Comparison of ENCODE assay signal across 8 cellular contexts in the genomic region with DNA sequence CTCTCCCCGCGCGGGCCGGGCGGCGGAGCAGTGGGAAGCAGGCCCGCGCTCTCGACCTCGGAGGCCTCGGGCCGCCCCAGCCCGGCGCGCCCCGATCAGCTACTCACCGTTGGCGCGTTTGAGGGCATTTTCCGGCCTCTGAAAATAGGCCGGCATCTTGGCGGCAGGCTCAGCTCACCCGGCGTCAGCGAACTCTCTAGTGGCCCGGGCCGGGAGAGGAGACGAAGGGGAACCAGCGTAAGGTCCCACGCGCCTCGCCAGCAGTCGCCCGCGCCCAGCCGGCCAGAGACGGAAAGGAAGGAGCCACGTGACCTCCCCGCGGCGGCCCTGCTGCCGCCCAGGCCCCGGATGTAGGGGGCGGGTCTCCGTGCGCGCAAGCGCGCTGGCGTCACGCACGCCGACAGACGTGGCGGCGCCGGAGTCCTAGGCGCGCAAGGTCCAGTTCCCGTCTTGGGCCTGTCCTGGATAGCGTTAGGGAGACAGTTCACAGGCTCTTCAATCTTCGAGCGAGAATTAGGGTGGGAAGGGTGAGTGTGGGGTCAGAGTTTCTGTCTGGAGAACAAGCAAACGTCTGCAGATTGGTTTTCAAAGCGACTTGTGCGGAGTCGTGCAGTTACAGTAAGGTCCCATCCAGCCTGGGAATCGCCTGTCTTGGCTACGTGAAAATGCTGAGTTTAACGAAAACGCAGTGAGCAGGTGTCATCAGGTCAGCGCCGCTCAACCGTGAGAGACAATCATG. TPM values are rescaled to one million over a fixed set of nuclear protein-coding genes. Genes with fewer than 3 reads are reported as not detected.
DNase-seq lines count a peak whose midpoint lies in the region; ATAC-seq and TF ChIP-seq lines count a peak whose summit lies in the region.

A gene with protein sequence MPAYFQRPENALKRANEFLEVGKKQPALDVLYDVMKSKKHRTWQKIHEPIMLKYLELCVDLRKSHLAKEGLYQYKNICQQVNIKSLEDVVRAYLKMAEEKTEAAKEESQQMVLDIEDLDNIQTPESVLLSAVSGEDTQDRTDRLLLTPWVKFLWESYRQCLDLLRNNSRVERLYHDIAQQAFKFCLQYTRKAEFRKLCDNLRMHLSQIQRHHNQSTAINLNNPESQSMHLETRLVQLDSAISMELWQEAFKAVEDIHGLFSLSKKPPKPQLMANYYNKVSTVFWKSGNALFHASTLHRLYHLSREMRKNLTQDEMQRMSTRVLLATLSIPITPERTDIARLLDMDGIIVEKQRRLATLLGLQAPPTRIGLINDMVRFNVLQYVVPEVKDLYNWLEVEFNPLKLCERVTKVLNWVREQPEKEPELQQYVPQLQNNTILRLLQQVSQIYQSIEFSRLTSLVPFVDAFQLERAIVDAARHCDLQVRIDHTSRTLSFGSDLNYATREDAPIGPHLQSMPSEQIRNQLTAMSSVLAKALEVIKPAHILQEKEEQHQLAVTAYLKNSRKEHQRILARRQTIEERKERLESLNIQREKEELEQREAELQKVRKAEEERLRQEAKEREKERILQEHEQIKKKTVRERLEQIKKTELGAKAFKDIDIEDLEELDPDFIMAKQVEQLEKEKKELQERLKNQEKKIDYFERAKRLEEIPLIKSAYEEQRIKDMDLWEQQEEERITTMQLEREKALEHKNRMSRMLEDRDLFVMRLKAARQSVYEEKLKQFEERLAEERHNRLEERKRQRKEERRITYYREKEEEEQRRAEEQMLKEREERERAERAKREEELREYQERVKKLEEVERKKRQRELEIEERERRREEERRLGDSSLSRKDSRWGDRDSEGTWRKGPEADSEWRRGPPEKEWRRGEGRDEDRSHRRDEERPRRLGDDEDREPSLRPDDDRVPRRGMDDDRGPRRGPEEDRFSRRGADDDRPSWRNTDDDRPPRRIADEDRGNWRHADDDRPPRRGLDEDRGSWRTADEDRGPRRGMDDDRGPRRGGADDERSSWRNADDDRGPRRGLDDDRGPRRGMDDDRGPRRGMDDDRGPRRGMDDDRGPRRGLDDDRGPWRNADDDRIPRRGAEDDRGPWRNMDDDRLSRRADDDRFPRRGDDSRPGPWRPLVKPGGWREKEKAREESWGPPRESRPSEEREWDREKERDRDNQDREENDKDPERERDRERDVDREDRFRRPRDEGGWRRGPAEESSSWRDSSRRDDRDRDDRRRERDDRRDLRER (N-terminal part only) (minus strand): TSS at position 297 of the 739 bp plus-strand sequence. CDS start 141 bp downstream, at position 156.

- peak; percentile 82 for ATAC-seq in GM19328 (IDR thresholded peaks at IDR 0.05; ENCODE audit: unreplicated experiment)
- ATAC-seq in HG03469 (IDR thresholded peaks at IDR 0.05; ENCODE audit: unreplicated experiment): peak; percentile 64
- ATAC-seq in activated CD8-positive, alpha-beta T cell treated with anti-CD3 and anti-CD28 coated beads for 36 hours: peak; percentile 81
- peak; percentile 97 to 98 for ATAC-seq in lower lobe of right lung

- TF ChIP-seq CTCF in CD14-positive monocyte (IDR thresholded peaks at IDR 0.05) (no peak), lower lobe of right lung (IDR thresholded peaks at IDR 0.05) (no peak)
- no peak for TF ChIP-seq CTCF in activated CD8-positive, alpha-beta T cell treated with anti-CD3 and anti-CD28 coated beads for 36 hours (IDR thresholded peaks at IDR 0.05)

- no peaks in the 10 kb centered on the region for H3K27me3 ChIP-seq in ectodermal cell (ENCODE audit: control insufficient read depth, insufficient read depth, low read length, poor library complexity, severe bottlenecking)
- H3K27me3 ChIP-seq in lower lobe of right lung (ENCODE audit: low read depth): no peaks in the 10 kb centered on the region

- peak within 1 kb of the TSS; percentile 97 to 100 (median 98) for H3K27ac Mint-ChIP-seq in CD14-positive monocyte
- H3K27ac Mint-ChIP-seq in activated CD8-positive, alpha-beta T cell treated with anti-CD3 and anti-CD28 coated beads for 36 hours: peak within 1 kb of the TSS; percentile 95

- H3K9me3 Mint-ChIP-seq in CD14-positive monocyte: peaks cover 0 to 8% (median 0%) of the 10 kb centered on the region in 7 donors
- no peaks in the 10 kb centered on the region for H3K9me3 Mint-ChIP-seq in activated CD8-positive, alpha-beta T cell treated with anti-CD3 and anti-CD28 coated beads for 36 hours

- POLR2A ChIA-PET in activated CD8-positive, alpha-beta T cell treated with anti-CD3 and anti-CD28 coated beads for 36 hours (lab: Charles Lee): interaction anchor here (0.8 to 3.6 kb wide), 11 partner anchors 9 to 122 kb away, joined by 3 to 20 read pairs (median 5); no protein-coding TSS in a partner anchor

- H3K4me1 ChIP-seq in ectodermal cell (ENCODE audit: control insufficient read depth, insufficient read depth, low read length) (no peaks in the 10 kb centered on the region), lower lobe of right lung (peaks cover 32% of the 10 kb centered on the region)

- peak; percentile 91 for DNase-seq in CD14-positive monocyte (ENCODE audit: low spot score)
- DNase-seq in NCI-H82 treated with DMSO at 0.1 percent for 48 hours (lab: John Stamatoyannopoulos, UW; ENCODE audit: unreplicated experiment): peak; percentile 50
- peak; percentile 90 for DNase-seq in activated CD8-positive, alpha-beta T cell treated with anti-CD3 and anti-CD28 coated beads for 36 hours
- DNase-seq in lower lobe of right lung: peak; percentile 95
- peak; percentile 70 to 89 (median 82) for DNase-seq in stimulated activated CD4-positive, alpha-beta T cell treated with anti-CD3 and anti-CD28 coated beads, TNF-alpha, amount 100 ng/mL, for 1 hour (ENCODE audit: low read depth in 3 of 3, low spot score in 1 of 3)

- H3K9me3 ChIP-seq in ectodermal cell (ENCODE audit: control insufficient read depth, low read length) (no peaks in the 10 kb centered on the region), lower lobe of right lung (no peaks in the 10 kb centered on the region)

- CTCF ChIA-PET in activated CD8-positive, alpha-beta T cell treated with anti-CD3 and anti-CD28 coated beads for 36 hours (lab: Charles Lee): interaction anchor here (0.8 kb wide), 1 partner anchor 128 kb away, joined by 3 read pairs; no protein-coding TSS in a partner anchor

- peaks cover 0 to 1% (median 0%) of the 10 kb centered on the region in 3 donors for H3K27me3 Mint-ChIP-seq in CD14-positive monocyte (ENCODE audit: low read depth in 3 of 3)
- H3K27me3 Mint-ChIP-seq in activated CD8-positive, alpha-beta T cell treated with anti-CD3 and anti-CD28 coated beads for 36 hours: no peaks in the 10 kb centered on the region

- peak within 1 kb of the TSS; percentile 78 for H3K4me3 ChIP-seq in ectodermal cell (ENCODE audit: insufficient read depth, low read depth, low read length)
- peak within 1 kb of the TSS; percentile 95 for H3K4me3 ChIP-seq in lower lobe of right lung

- intact Hi-C loops in CD14-positive monocyte (cut with micrococcal nuclease): loop anchor here (5.0 to 10.0 kb wide), 4 partner anchors 54 to 517 kb away; a partner anchor contains a TSS
- intact Hi-C loops in activated CD8-positive, alpha-beta T cell treated with anti-CD3 and anti-CD28 coated beads for 36 hours (cut with micrococcal nuclease): no loop called here
- intact Hi-C loops in lower lobe of right lung (cut with DNase I): no loop called here

- H3K36me3 Mint-ChIP-seq in CD14-positive monocyte: no peaks in the 10 kb centered on the region
- peaks cover 43% of the 10 kb centered on the region for H3K36me3 Mint-ChIP-seq in activated CD8-positive, alpha-beta T cell treated with anti-CD3 and anti-CD28 coated beads for 36 hours (ENCODE audit: low read depth)

- H3K4me1 Mint-ChIP-seq in CD14-positive monocyte: peaks cover 51% of the 10 kb centered on the region
- H3K4me1 Mint-ChIP-seq in activated CD8-positive, alpha-beta T cell treated with anti-CD3 and anti-CD28 coated beads for 36 hours (ENCODE audit: low read depth): peaks cover 25% of the 10 kb centered on the region

- peak within 1 kb of the TSS; percentile 91 for H3K27ac ChIP-seq in ectodermal cell (ENCODE audit: insufficient read depth, low read depth, low read length, poor library complexity, severe bottlenecking)
- H3K27ac ChIP-seq in lower lobe of right lung: peak within 1 kb of the TSS; percentile 95

- no peaks in the 10 kb centered on the region for H3K36me3 ChIP-seq in ectodermal cell (ENCODE audit: control insufficient read depth, insufficient read depth, low read length)
- H3K36me3 ChIP-seq in lower lobe of right lung: no peaks in the 10 kb centered on the region

- peak within 1 kb of the TSS; percentile 92 to 98 for H3K4me3 Mint-ChIP-seq in CD14-positive monocyte
- peak within 1 kb of the TSS; percentile 87 for H3K4me3 Mint-ChIP-seq in activated CD8-positive, alpha-beta T cell treated with anti-CD3 and anti-CD28 coated beads for 36 hours

- WGBS in ectodermal cell, 2 experiments: 0% methylated on average over 74 of the region's 74 CpGs

RNA-seq across cellular contexts. Expression of the gene that starts here (rescaled TPM):
- polyA plus RNA-seq in CD14-positive monocyte: 10 to 100 TPM; 24.2 to 49.1 TPM
- 100 to 1,000 TPM; 127 to 131 TPM for total RNA-seq in activated CD8-positive, alpha-beta T cell treated with anti-CD3 and anti-CD28 coated beads for 36 hours
- polyA plus RNA-seq in ectodermal cell (2013, experiment 1 of 4): 195 TPM
- 193 TPM for polyA plus RNA-seq in ectodermal cell (2013, experiment 2 of 4)
- polyA plus RNA-seq in ectodermal cell (2013, experiment 3 of 4): 130 TPM
- 143 TPM for polyA plus RNA-seq in ectodermal cell (2013, experiment 4 of 4)
- 94.7 TPM for total RNA-seq in lower lobe of right lung

Comparison
In these comparisons a context has a peak if more than half of its experiments do, and no peak if none do; other contexts are left out.
1. Peak in every context shown above with its lines: DNase-seq, ATAC-seq, H3K4me3 ChIP-seq and H3K27ac ChIP-seq.
2. intact Hi-C loops: an anchor here in CD14-positive monocyte (5.0 to 10.0 kb wide); none called in activated CD8-positive, alpha-beta T cell treated with anti-CD3 and anti-CD28 coated beads for 36 hours and lower lobe of right lung.